In genomic region chr10:95408931-95409873, GRCh38 we compare ENCODE assay signal across 10 cellular contexts.
A peak's percentile ranks its signal among the peaks of the same experiment; 100 is the strongest.
DNase-seq lines count a peak whose midpoint lies in the region; ATAC-seq and TF ChIP-seq lines count a peak whose summit lies in the region.
"Had no signal": no experiment of that assay in that cellular context is flagged by ENCODE, and none has a peak within 500 bp of the region (broad histone marks: within the 10 kb centered on the region; RNA-seq: fewer than 3 reads in every experiment).

No MANE protein-coding gene starts in this region.

- peaks cover 12% of the 10 kb centered on the region for H3K27me3 Mint-ChIP-seq in chondrocyte (ENCODE audit: low read depth)

- peaks cover under 1% of the 10 kb centered on the region for H3K36me3 Mint-ChIP-seq in chondrocyte (ENCODE audit: low read depth)
- H3K36me3 Mint-ChIP-seq: memory B cell had no signal

- peak; percentile 47 for DNase-seq in H7
- DNase-seq in chondrocyte (ENCODE audit: low spot score), result no peak
- DNase-seq in right lobe of liver, result no peak
- no peak for DNase-seq in stomach
- DNase-seq in GM13976 (ENCODE audit: low spot score), result no peak
- no peak for DNase-seq in NCI-H1417 treated with DMSO at 0.1 percent for 48 hours (lab: John Stamatoyannopoulos, UW)
- DNase-seq: NCI-H345 had no signal

- WGBS in right lobe of liver (ENCODE audit: insufficient coverage, low coverage, low lambda C conversion rate, missing lambda C conversion rate), result 68% methylated on average over 3 of the region's 3 CpGs
- WGBS in stomach, 5 donors, result 37 to 58% (median 42%) methylated on average over 3 of the region's 3 CpGs

- H3K9me3 Mint-ChIP-seq in chondrocyte (ENCODE audit: low read depth), result no peaks in the 10 kb centered on the region
- H3K9me3 Mint-ChIP-seq: memory B cell had no signal

- ATAC-seq in right lobe of liver (peak in 1 of 4 donors; percentile 5), HG03520 (IDR thresholded peaks at IDR 0.05; ENCODE audit: unreplicated experiment) (no peak), GM18498 (IDR thresholded peaks at IDR 0.05; ENCODE audit: unreplicated experiment) (no peak)

- intact Hi-C loops in right lobe of liver (cut with DNase I), result no loop called here
- intact Hi-C loops in stomach (cut with DNase I; ENCODE audit: low total_unique reads), result no loop called here

- peaks cover 36% of the 10 kb centered on the region for H3K4me1 Mint-ChIP-seq in chondrocyte (ENCODE audit: low read depth)
- H3K4me1 Mint-ChIP-seq: memory B cell had no signal

- peak overlapping the region; percentile 95 for H3K27ac Mint-ChIP-seq in chondrocyte (ENCODE audit: unreplicated experiment)
- H3K27ac Mint-ChIP-seq: memory B cell had no signal

- H3K4me3 ChIP-seq in H7 (ENCODE audit: insufficient read depth, low read depth, low read length), result no peak overlapping the region
- H3K4me3 ChIP-seq in right lobe of liver, result no peak overlapping the region
- H3K4me3 ChIP-seq in stomach, result no peak overlapping the region

- no peaks in the 10 kb centered on the region for H3K27me3 ChIP-seq in H7 (ENCODE audit: control insufficient read depth, insufficient read depth, low read length)
- no peaks in the 10 kb centered on the region for H3K27me3 ChIP-seq in right lobe of liver
- no peaks in the 10 kb centered on the region for H3K27me3 ChIP-seq in stomach

- in situ Hi-C loops in GM13976 (cut with MboI; ENCODE audit: low sequenced_read_pairs, unreplicated experiment), result no loop called here

- peak; percentile 72 for TF ChIP-seq EP300 in stomach (IDR thresholded peaks at IDR 0.05)

- H3K27ac ChIP-seq in right lobe of liver (peak overlapping the region; percentile 16 to 72 (median 30)), stomach (peak overlapping the region; percentile 34 to 95 (median 85))

- TF ChIP-seq CTCF in chondrocyte (IDR thresholded peaks at IDR 0.05) (peak; percentile 17), right lobe of liver (IDR thresholded peaks at IDR 0.05) (no peak), stomach (IDR thresholded peaks at IDR 0.05) (no peak), GM13976 (IDR thresholded peaks at IDR 0.05; ENCODE audit: borderline replicate concordance, control extremely low read depth, extremely low read depth, insufficient read depth, missing control alignments) (no peak)

- H3K4me3 Mint-ChIP-seq in chondrocyte (ENCODE audit: unreplicated experiment), result peak overlapping the region; percentile 53
- H3K4me3 Mint-ChIP-seq: memory B cell had no signal

- TF ChIP-seq POLR2A in right lobe of liver (IDR thresholded peaks at IDR 0.05), result no peak
- TF ChIP-seq POLR2A in stomach (IDR thresholded peaks at IDR 0.05), result no peak

- H3K36me3 ChIP-seq in H7 (replicated peaks; ENCODE audit: control insufficient read depth, insufficient read depth, low read length) (peaks cover 1% of the 10 kb centered on the region; the same call in 1 of the 2 replicates), right lobe of liver (peaks cover 0 to 28% (median 14%) of the 10 kb centered on the region in 4 donors), stomach (peaks cover 10 to 46% (median 34%) of the 10 kb centered on the region in 4 donors)

- H3K4me1 ChIP-seq in right lobe of liver (peaks cover 0 to 18% (median 7%) of the 10 kb centered on the region in 4 donors), stomach (peaks cover 48 to 92% (median 60%) of the 10 kb centered on the region in 4 donors)

- H3K9me3 ChIP-seq in right lobe of liver (no peaks in the 10 kb centered on the region), stomach (no peaks in the 10 kb centered on the region)
